8 cellular contexts compared by ENCODE assay signal in genomic region chr9:104091708-104092107, GRCh38. TPM values are rescaled to one million over a fixed set of nuclear protein-coding genes. Genes with fewer than 3 reads are reported as not detected.
DNase-seq lines count a peak whose midpoint lies in the region; ATAC-seq and TF ChIP-seq lines count a peak whose summit lies in the region.

No MANE protein-coding gene starts in this region.

- no peak overlapping the region for H2AFZ ChIP-seq in PC-3 (ENCODE audit: low read length)

- H3F3A ChIP-seq in PC-3 (ENCODE audit: low read length, unreplicated experiment), result no peaks in the 10 kb centered on the region

- H3K4me2 ChIP-seq in PC-3 (ENCODE audit: low read length), result peak overlapping the region; percentile 50; the same call in 1 of the 2 replicates

- no peak for TF ChIP-seq CTCF in PC-3 (conservative IDR thresholded peaks at IDR 0.05; ENCODE audit: low read depth, low read length)
- TF ChIP-seq CTCF in fibroblast of mammary gland (conservative IDR thresholded peaks at IDR 0.05; ENCODE audit: control insufficient read depth, insufficient read depth, low read depth, low read length), result no peak

- H3K4me1 Mint-ChIP-seq in stimulated activated naive CD8-positive, alpha-beta T cell treated with anti-CD3 and anti-CD28 coated beads, Interleukin-15, amount 100 ng/mL, for 72 hours, result peaks cover 27% of the 10 kb centered on the region

- H3K4me3 Mint-ChIP-seq in stimulated activated naive CD8-positive, alpha-beta T cell treated with anti-CD3 and anti-CD28 coated beads, Interleukin-15, amount 100 ng/mL, for 72 hours, result peak overlapping the region; percentile 41 to 96

- no peak overlapping the region for H3K4me3 ChIP-seq in PC-3 (ENCODE audit: low read length)
- no peak overlapping the region for H3K4me3 ChIP-seq in fibroblast of mammary gland (ENCODE audit: control insufficient read depth, low read depth, low read length)

- peaks cover 0 to 12% of the 10 kb centered on the region in 2 donors for H3K9me3 Mint-ChIP-seq in stimulated activated naive CD8-positive, alpha-beta T cell treated with anti-CD3 and anti-CD28 coated beads, Interleukin-15, amount 100 ng/mL, for 72 hours

- no peaks in the 10 kb centered on the region for H3K9me2 ChIP-seq in PC-3 (replicated peaks; ENCODE audit: low read length)

- H3K79me2 ChIP-seq in PC-3 (ENCODE audit: low read length), result peaks cover 31% of the 10 kb centered on the region

- peak overlapping the region; percentile 66 for H3K27ac ChIP-seq in PC-3 (ENCODE audit: low read length)

- H3K27me3 ChIP-seq in PC-3 (ENCODE audit: low read length), result no peaks in the 10 kb centered on the region

- intact Hi-C loops in PC-3 (cut with micrococcal nuclease), result loop anchor here (2.0 to 10.0 kb wide), 4 partner anchors 23 to 651 kb away; no protein-coding TSS in a partner anchor

- ATAC-seq in GM18502 (IDR thresholded peaks at IDR 0.05; ENCODE audit: poor library complexity, unreplicated experiment) (peak; percentile 45), HG03354 (IDR thresholded peaks at IDR 0.05; ENCODE audit: poor library complexity, severe bottlenecking, unreplicated experiment) (peak; percentile 36), PC-3 (no peak), GM21381 (IDR thresholded peaks at IDR 0.05; ENCODE audit: unreplicated experiment) (no peak)
- ATAC-seq in stimulated activated naive CD8-positive, alpha-beta T cell treated with anti-CD3 and anti-CD28 coated beads, Interleukin-15, amount 100 ng/mL, for 72 hours, result no peak

- H3K27me3 Mint-ChIP-seq in stimulated activated naive CD8-positive, alpha-beta T cell treated with anti-CD3 and anti-CD28 coated beads, Interleukin-15, amount 100 ng/mL, for 72 hours, result no peaks in the 10 kb centered on the region

- no peaks in the 10 kb centered on the region for H3K36me3 ChIP-seq in PC-3 (ENCODE audit: low read depth, low read length)

- CTCF ChIA-PET in PC-3 (lab: Charles Lee), result no interaction called here

- H3K27ac Mint-ChIP-seq in stimulated activated naive CD8-positive, alpha-beta T cell treated with anti-CD3 and anti-CD28 coated beads, Interleukin-15, amount 100 ng/mL, for 72 hours, result no peak overlapping the region

- no TSS peak for BruUV-seq in PC-3 (replicated peaks; lab: Mats Ljungman, UMichigan)

- peaks cover 29% of the 10 kb centered on the region for H3K4me1 ChIP-seq in PC-3 (ENCODE audit: insufficient read depth, low read length)

- H3K9ac ChIP-seq in PC-3 (ENCODE audit: low read length), result peak overlapping the region; percentile 33; the same call in 1 of the 2 replicates

- no peaks in the 10 kb centered on the region for H4K20me1 ChIP-seq in PC-3 (ENCODE audit: low read length)

- no peak for DNase-seq in PC-3
- peak; percentile 19 for DNase-seq in fibroblast of mammary gland (ENCODE audit: low read depth)
- DNase-seq in stimulated activated naive CD8-positive, alpha-beta T cell treated with anti-CD3 and anti-CD28 coated beads, Interleukin-15, amount 100 ng/mL, for 72 hours, result peak in 1 of 2 donors; percentile 22
- DNase-seq in T-helper 9 cell, result no peak
- no peak for DNase-seq in iPS-NIHi7 (ENCODE audit: extremely low spot score)

- POLR2A ChIA-PET in PC-3 (lab: Charles Lee; ENCODE audit: unreplicated experiment), result no interaction called here

- no peaks in the 10 kb centered on the region for H3K9me3 ChIP-seq in PC-3 (ENCODE audit: low read length)

RNA-seq across cellular contexts. Expression of gene SMC2, which starts 2.4 kb away (rescaled TPM):
- total RNA-seq in PC-3 (2014; rRNA removed), result 19.2 and 20.7 TPM in 2 replicates

Comparison
In these comparisons a context has a peak if more than half of its experiments do, and no peak if none do; other contexts are left out.
1. ATAC-seq: peak in GM18502 (single experiment) and HG03354 (single experiment); none in PC-3 (single experiment), stimulated activated naive CD8-positive, alpha-beta T cell treated with anti-CD3 and anti-CD28 coated beads, Interleukin-15, amount 100 ng/mL, for 72 hours (single experiment) and GM21381 (single experiment).